Comparison of ENCODE assay signal across 21 cellular contexts in genomic region chr2:240958366-240959213, GRCh38. TPM values are rescaled to one million over a fixed set of nuclear protein-coding genes. Genes with fewer than 3 reads are reported as not detected.
DNase-seq lines count a peak whose midpoint lies in the region; TF ChIP-seq lines count a peak whose summit lies in the region.
"Had no signal": no experiment of that assay in that cellular context is flagged by ENCODE, and none has a peak within 500 bp of the region (broad histone marks: within the 10 kb centered on the region; RNA-seq: fewer than 3 reads in every experiment).

No MANE protein-coding gene starts in this region.

- TF ChIP-seq CTCF in MCF 10A (IDR thresholded peaks at IDR 0.05; ENCODE audit: unreplicated experiment), result no peak
- TF ChIP-seq CTCF in mammary epithelial cell (conservative IDR thresholded peaks at IDR 0.05 in 1 of 2, IDR thresholded peaks at IDR 0.05 in 1 of 2; ENCODE audit: extremely low read depth in 1 of 2, insufficient read depth in 1 of 2, low read depth in 1 of 2, low read length in 2 of 2), result no peak
- no peak for TF ChIP-seq CTCF in testis (IDR thresholded peaks at IDR 0.05)
- TF ChIP-seq CTCF in neural progenitor cell (IDR thresholded peaks at IDR 0.05), result no peak

- 68% methylated on average over 3 of the region's 19 CpGs for WGBS in mammary epithelial cell (ENCODE audit: low coverage, missing lambda C conversion rate)
- WGBS in mesenchymal stem cell, result 89% methylated on average over 19 of the region's 19 CpGs
- 92 to 93% methylated on average over 14 to 18 of the region's 19 CpGs for WGBS in testis, 2 donors

- H3K79me2 ChIP-seq in mammary epithelial cell (ENCODE audit: insufficient read depth, low read length) (no peaks in the 10 kb centered on the region), neural progenitor cell (ENCODE audit: low read depth) (no peaks in the 10 kb centered on the region)

- H3K27me3 Mint-ChIP-seq in MCF 10A (ENCODE audit: insufficient read depth, unreplicated experiment) (peaks cover 11% of the 10 kb centered on the region), neural progenitor cell (ENCODE audit: insufficient read depth, low read depth) (peaks cover 6% of the 10 kb centered on the region)
- H3K27me3 Mint-ChIP-seq: activated naive CD8-positive, alpha-beta T cell; stimulated activated naive CD8-positive, alpha-beta T cell treated with anti-CD3 and anti-CD28 coated beads, Interleukin-15, amount 100 ng/mL, for 72 hours had no signal

- dilution Hi-C loops in mammary epithelial cell (cut with HindIII; ENCODE audit: low sequenced_read_pairs), result loop anchor here (5.0 kb wide), 2 partner anchors 54 to 66 kb away; no protein-coding TSS in a partner anchor

- H3K27ac Mint-ChIP-seq in MCF 10A (ENCODE audit: low read depth, unreplicated experiment) (peak overlapping the region; percentile 54), neural progenitor cell (no peak overlapping the region)
- H3K27ac Mint-ChIP-seq: activated naive CD8-positive, alpha-beta T cell; stimulated activated naive CD8-positive, alpha-beta T cell treated with anti-CD3 and anti-CD28 coated beads, Interleukin-15, amount 100 ng/mL, for 72 hours; T-helper 17 cell; WTC11 had no signal

- H3K36me3 Mint-ChIP-seq in MCF 10A (ENCODE audit: insufficient read depth, unreplicated experiment), result no peaks in the 10 kb centered on the region
- H3K36me3 Mint-ChIP-seq in neural progenitor cell, result no peaks in the 10 kb centered on the region
- H3K36me3 Mint-ChIP-seq: activated naive CD8-positive, alpha-beta T cell; WTC11 had no signal

- peak overlapping the region in 1 of 2 experiments; percentile 77 for H3K14ac ChIP-seq in mesenchymal stem cell (ENCODE audit: low read length in 2 of 2)

- no peaks in the 10 kb centered on the region for H3K79me1 ChIP-seq in mesenchymal stem cell (replicated peaks; ENCODE audit: low read length, poor library complexity, severe bottlenecking)

- BruUV-seq in MCF 10A (replicated peaks; lab: Mats Ljungman, UMichigan) (no TSS peak), mammary epithelial cell (replicated peaks; lab: Mats Ljungman, UMichigan) (no TSS peak)

- H3K4me1 ChIP-seq in mammary epithelial cell (ENCODE audit: insufficient read depth, low read length), result no peaks in the 10 kb centered on the region
- H3K4me1 ChIP-seq in mesenchymal stem cell (ENCODE audit: control insufficient read depth, insufficient read depth, low read depth, low read length), result peaks cover 6% of the 10 kb centered on the region
- H3K4me1 ChIP-seq in testis, result peaks cover 58% of the 10 kb centered on the region
- peaks cover 17% of the 10 kb centered on the region for H3K4me1 ChIP-seq in neural progenitor cell

- peak overlapping the region; percentile 89 for H4K91ac ChIP-seq in mesenchymal stem cell (ENCODE audit: low read length)

- H3K4me3 Mint-ChIP-seq in MCF 10A (ENCODE audit: unreplicated experiment) (no peak overlapping the region), neural progenitor cell (no peak overlapping the region)
- H3K4me3 Mint-ChIP-seq: activated naive CD8-positive, alpha-beta T cell; stimulated activated naive CD8-positive, alpha-beta T cell treated with anti-CD3 and anti-CD28 coated beads, Interleukin-15, amount 100 ng/mL, for 72 hours; T-helper 17 cell; WTC11 had no signal

- intact Hi-C loops in MCF 10A (cut with micrococcal nuclease), result no loop called here
- intact Hi-C loops in mammary epithelial cell (cut with micrococcal nuclease), result no loop called here
- intact Hi-C loops in testis (cut with DNase I; ENCODE audit: low total_unique reads), result no loop called here

- H3K4me2 ChIP-seq in mammary epithelial cell (ENCODE audit: insufficient read depth, low read depth, low read length) (no peak overlapping the region), mesenchymal stem cell (ENCODE audit: low read length, poor library complexity, severe bottlenecking) (no peak overlapping the region), neural progenitor cell (no peak overlapping the region)

- peak overlapping the region; percentile 57 for H4K8ac ChIP-seq in mesenchymal stem cell (ENCODE audit: low read length)

- H3K9me3 Mint-ChIP-seq in MCF 10A (ENCODE audit: unreplicated experiment) (no peaks in the 10 kb centered on the region), neural progenitor cell (no peaks in the 10 kb centered on the region)
- H3K9me3 Mint-ChIP-seq: stimulated activated naive CD8-positive, alpha-beta T cell treated with anti-CD3 and anti-CD28 coated beads, Interleukin-15, amount 100 ng/mL, for 72 hours; WTC11 had no signal

- H3K18ac ChIP-seq in mesenchymal stem cell (ENCODE audit: low read depth in 1 of 2, low read length in 2 of 2), result peak overlapping the region; percentile 28 to 45

- no peak for TF ChIP-seq POLR2A in testis (IDR thresholded peaks at IDR 0.05)

- peaks cover 5% of the 10 kb centered on the region for H3F3A ChIP-seq in neural progenitor cell (ENCODE audit: low read depth)

- POLR2A ChIA-PET in MCF 10A (lab: Yijun Ruan, JAX), result no interaction called here

- peak overlapping the region; percentile 74 for H2BK120ac ChIP-seq in mesenchymal stem cell (ENCODE audit: low read depth, low read length)

- in situ Hi-C loops in mammary epithelial cell (cut with MboI; ENCODE audit: low sequenced_read_pairs in 2 of 2), result no loop called here

- no peak overlapping the region for H3K4me3 ChIP-seq in mammary epithelial cell (replicated peaks in 1 of 3; ENCODE audit: insufficient read depth in 1 of 3, low read depth in 2 of 3, low read length in 3 of 3)
- no peak overlapping the region for H3K4me3 ChIP-seq in mesenchymal stem cell (ENCODE audit: insufficient read depth in 1 of 2, low read depth in 1 of 2, low read length in 2 of 2)
- no peak overlapping the region for H3K4me3 ChIP-seq in testis
- H3K4me3 ChIP-seq in neural progenitor cell, result no peak overlapping the region
- H3K4me3 ChIP-seq: body of pancreas, esophagus squamous epithelium, prostate gland had no signal

- H2AFZ ChIP-seq in mammary epithelial cell (ENCODE audit: low read depth, low read length) (no peak overlapping the region), mesenchymal stem cell (ENCODE audit: low read depth, low read length) (no peak overlapping the region), neural progenitor cell (replicated peaks) (no peak overlapping the region)

- H2BK15ac ChIP-seq in mesenchymal stem cell (ENCODE audit: low read depth, poor library complexity, severe bottlenecking), result peak overlapping the region; percentile 87

- H3K9ac ChIP-seq in mammary epithelial cell (ENCODE audit: insufficient read depth, low read length) (no peak overlapping the region), mesenchymal stem cell (ENCODE audit: low read length) (no peak overlapping the region), neural progenitor cell (no peak overlapping the region)

- H3K36me3 ChIP-seq in mammary epithelial cell (ENCODE audit: insufficient read depth, low read length) (no peaks in the 10 kb centered on the region), mesenchymal stem cell (ENCODE audit: control insufficient read depth in 1 of 2, insufficient read depth in 2 of 2, low read depth in 1 of 2, low read length in 2 of 2) (no peaks in the 10 kb centered on the region), testis (ENCODE audit: low read depth, missing control alignments) (no peaks in the 10 kb centered on the region), neural progenitor cell (no peaks in the 10 kb centered on the region)
- H3K36me3 ChIP-seq: esophagus squamous epithelium, prostate gland had no signal

- H3K23ac ChIP-seq in mesenchymal stem cell (ENCODE audit: low read length in 2 of 2), result no peak overlapping the region

- no peak overlapping the region for H2BK5ac ChIP-seq in mesenchymal stem cell (ENCODE audit: low read depth, low read length, poor library complexity, severe bottlenecking)

- no peaks in the 10 kb centered on the region for H3K4me1 Mint-ChIP-seq in MCF 10A (ENCODE audit: insufficient read depth, unreplicated experiment)
- H3K4me1 Mint-ChIP-seq in neural progenitor cell, result peaks cover 34% of the 10 kb centered on the region
- H3K4me1 Mint-ChIP-seq: stimulated activated naive CD8-positive, alpha-beta T cell treated with anti-CD3 and anti-CD28 coated beads, Interleukin-15, amount 100 ng/mL, for 72 hours had no signal

- DNase-seq in MCF 10A (ENCODE audit: unreplicated experiment), result no peak
- no peak for DNase-seq in mammary epithelial cell
- DNase-seq in activated CD8-positive, alpha-beta memory T cell treated with anti-CD3 and anti-CD28 coated beads, Interleukin-2, amount 50 U/mL, for 48 hours, result peak; percentile 26
- DNase-seq in mesenchymal stem cell, result no peak
- peak; percentile 12 for DNase-seq in testis
- no peak for DNase-seq in neural progenitor cell (ENCODE audit: low spot score)
- no peak for DNase-seq in activated T-cell treated with anti-CD3 and anti-CD28 coated beads for 4 hours
- DNase-seq in DMS114 treated with DMSO at 0.1 percent for 48 hours (lab: John Stamatoyannopoulos, UW; ENCODE audit: unreplicated experiment), result no peak
- DNase-seq: COR-L47; esophagus squamous epithelium; KBM-7; NCI-H2171 treated with DMSO at 0.1 percent for 48 hours; NK-92 treated with Interleukin-12 subunit alpha and Interleukin-12 subunit beta, amount 100 ng/mL, for 24 hours; T-helper 17 cell had no signal

- H3K27me3 ChIP-seq in mammary epithelial cell (ENCODE audit: insufficient read depth, low read length) (peaks cover 23% of the 10 kb centered on the region), mesenchymal stem cell (ENCODE audit: control insufficient read depth in 1 of 2, insufficient read depth in 1 of 2, low read length in 2 of 2) (peaks cover 4 to 26% of the 10 kb centered on the region in 2 experiments), testis (no peaks in the 10 kb centered on the region), neural progenitor cell (no peaks in the 10 kb centered on the region)
- H3K27me3 ChIP-seq: body of pancreas had no signal

- CTCF ChIA-PET in MCF 10A (lab: Yijun Ruan, JAX) (no interaction called here), mammary epithelial cell (lab: Charles Lee; ENCODE audit: low non-redundant PET) (no interaction called here)

- no peak overlapping the region for H2AK5ac ChIP-seq in mesenchymal stem cell (ENCODE audit: low read length, severe bottlenecking)

- H2BK12ac ChIP-seq in mesenchymal stem cell (ENCODE audit: low read length in 2 of 2), result peak overlapping the region; percentile 59 to 82

- H3K9me3 ChIP-seq in mammary epithelial cell (replicated peaks; ENCODE audit: insufficient read depth, low read length), result no peaks in the 10 kb centered on the region
- no peaks in the 10 kb centered on the region for H3K9me3 ChIP-seq in mesenchymal stem cell (ENCODE audit: control insufficient read depth, low read length)
- no peaks in the 10 kb centered on the region for H3K9me3 ChIP-seq in testis
- no peaks in the 10 kb centered on the region for H3K9me3 ChIP-seq in neural progenitor cell (ENCODE audit: low read depth)
- H3K9me3 ChIP-seq: body of pancreas, esophagus squamous epithelium, prostate gland had no signal

- no peak overlapping the region for H3K27ac ChIP-seq in mammary epithelial cell (ENCODE audit: insufficient read depth, low read depth, low read length)
- H3K27ac ChIP-seq in mesenchymal stem cell (ENCODE audit: low read length, poor library complexity, severe bottlenecking), result no peak overlapping the region
- peak overlapping the region in 1 of 2 donors; percentile 66 for H3K27ac ChIP-seq in testis
- H3K27ac ChIP-seq in neural progenitor cell, result no peak overlapping the region
- H3K27ac ChIP-seq: body of pancreas, esophagus squamous epithelium, prostate gland had no signal

- peak overlapping the region; percentile 26 to 54 for H3K4ac ChIP-seq in mesenchymal stem cell (ENCODE audit: low read depth in 1 of 2, low read length in 2 of 2)

- H4K20me1 ChIP-seq in mammary epithelial cell (ENCODE audit: insufficient read depth, low read length) (no peaks in the 10 kb centered on the region), neural progenitor cell (ENCODE audit: low read depth) (no peaks in the 10 kb centered on the region)

RNA-seq across cellular contexts. Expression of gene SNED1, which starts 39.8 kb away (rescaled TPM):
- 18.0 and 22.0 TPM in 2 replicates for total RNA-seq in MCF 10A (2022)
- total RNA-seq in mammary epithelial cell, result 1 to 10 TPM in 1 of 2 donors, under 1 TPM in 1; 0.64 to 3.7 TPM
- polyA plus RNA-seq in mammary epithelial cell, result 0.46 TPM
- 0.83 TPM for polyA minus RNA-seq in mammary epithelial cell
- 3.7 TPM for polyA plus RNA-seq in mesenchymal stem cell (2013, experiment 1 of 2)
- 3.7 TPM for polyA plus RNA-seq in mesenchymal stem cell (2013, experiment 2 of 2)
- 100 to 1,000 TPM in 1 of 2 donors, 10 to 100 TPM in 1; 82.7 to 107 TPM for total RNA-seq in testis
- 15.8 TPM for polyA plus RNA-seq in testis (ENCODE audit: insufficient read depth, low read depth, low replicate concordance)
- total RNA-seq in neural progenitor cell (ENCODE audit: low replicate concordance), result 0.11 and 0.31 TPM in 2 replicates

RNA-seq across cellular contexts. Expression of gene CROCC2, which starts 52.5 kb away (rescaled TPM):
- total RNA-seq in MCF 10A (2022) (not detected in 2 replicates), mammary epithelial cell (not detected), testis (under 1 TPM; 0.43 to 0.55 TPM), neural progenitor cell (ENCODE audit: low replicate concordance) (not detected in 2 replicates)
- polyA plus RNA-seq in mammary epithelial cell (not detected), testis (ENCODE audit: insufficient read depth, low read depth, low replicate concordance) (0.51 TPM)
- not detected for polyA minus RNA-seq in mammary epithelial cell
- polyA plus RNA-seq in mesenchymal stem cell (2013, experiment 1 of 2), result not detected
- polyA plus RNA-seq in mesenchymal stem cell (2013, experiment 2 of 2), result not detected
- total RNA-seq: esophagus squamous epithelium, kidney epithelial cell, T-helper 17 cell, WTC11 had no signal
- polyA plus RNA-seq: AG04450 had no signal

Comparison
In these comparisons a context has a peak if more than half of its experiments do, and no peak if none do; other contexts are left out.
1. DNase-seq: peak in activated CD8-positive, alpha-beta memory T cell treated with anti-CD3 and anti-CD28 coated beads, Interleukin-2, amount 50 U/mL, for 48 hours (single experiment) and testis (single experiment); none in MCF 10A (single experiment), mammary epithelial cell (single experiment), mesenchymal stem cell (single experiment), neural progenitor cell (single experiment), activated T-cell treated with anti-CD3 and anti-CD28 coated beads for 4 hours (single experiment) and DMS114 treated with DMSO at 0.1 percent for 48 hours (single experiment).